1 cellular context compared by ENCODE assay signal in the genomic region with DNA sequence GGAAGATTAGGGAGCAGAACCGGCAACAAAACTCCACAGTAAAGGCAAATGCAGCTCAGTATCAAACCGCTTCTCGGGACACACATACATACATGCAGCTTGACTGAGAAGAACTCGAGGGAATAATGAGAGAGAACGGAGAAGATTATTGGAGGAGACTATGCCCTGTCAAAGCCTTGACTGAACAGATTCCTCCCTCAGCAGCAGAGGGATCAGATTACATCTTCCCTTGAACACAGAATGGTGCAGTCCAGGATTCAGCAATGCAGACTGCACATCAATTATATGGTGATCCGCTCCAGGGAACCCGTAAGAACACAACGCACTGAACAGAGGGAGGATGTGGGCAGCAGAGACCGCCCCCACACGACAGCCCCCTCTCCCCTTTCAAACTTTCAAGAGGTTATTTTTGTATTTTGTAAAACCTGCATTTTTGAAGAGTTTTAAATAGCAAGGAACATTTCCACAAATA.
A peak's percentile ranks its signal among the peaks of the same experiment; 100 is the strongest.
TF ChIP-seq lines count a peak whose summit lies in the region.

No MANE protein-coding gene starts in this region.

TF ChIP-seq in H1, 55 proteins besides CTCF, POLR2A, EP300 and RAD21:
- peak; percentile 46 for TF ChIP-seq SIX5 (IDR thresholded peaks at IDR 0.05; ENCODE audit: low read depth, low read length)
- TF ChIP-seq POU5F1 (IDR thresholded peaks at IDR 0.05; ENCODE audit: low read depth, low read length), result no peak
